Comparison of ENCODE assay signal across 26 cellular contexts in the genomic region with DNA sequence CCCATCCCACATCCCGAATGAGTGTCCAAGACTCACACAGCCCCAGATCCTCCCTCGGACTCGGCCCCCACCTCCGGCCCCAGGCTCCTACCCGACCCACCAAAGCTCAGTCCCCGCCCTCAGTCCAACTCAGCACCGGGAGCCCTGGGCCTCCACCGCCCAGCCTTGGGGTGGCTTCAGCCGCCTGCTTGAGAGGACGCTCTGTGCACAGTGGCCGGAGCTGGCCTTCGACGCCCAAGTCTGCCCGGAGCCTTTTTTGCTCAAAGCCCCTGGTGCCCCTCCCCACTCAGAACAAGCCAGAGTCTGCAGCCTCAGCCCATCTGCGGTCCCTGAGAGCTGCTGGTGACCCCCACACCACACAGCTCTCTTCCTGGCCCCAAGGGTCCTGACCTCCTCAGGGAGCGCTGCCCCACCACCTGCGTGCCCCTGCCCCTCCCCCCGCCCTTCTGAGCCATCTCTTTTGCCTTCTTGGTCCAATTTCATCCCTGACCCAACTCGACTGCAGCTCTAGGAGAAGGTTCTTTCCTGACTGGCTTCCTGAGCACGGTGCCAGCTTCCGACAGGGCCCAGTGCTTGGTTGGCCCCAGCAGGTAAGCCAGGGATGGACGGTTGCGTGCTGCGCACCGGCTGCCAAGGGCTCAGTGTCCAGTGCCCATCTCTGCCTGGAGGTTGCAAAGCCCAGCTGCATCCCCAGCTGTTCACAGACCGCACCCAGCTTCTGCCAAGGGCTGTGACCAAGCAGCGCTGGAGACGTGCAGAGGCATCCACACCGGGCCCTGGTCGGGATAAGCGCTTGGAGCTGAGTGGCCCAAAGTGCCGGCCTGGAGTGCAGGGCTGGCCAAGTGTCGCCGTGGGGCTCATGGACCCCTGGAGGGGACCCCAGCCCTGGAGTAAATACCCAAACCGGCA. TPM values are rescaled to one million over a fixed set of nuclear protein-coding genes. Genes with fewer than 3 reads are reported as not detected.
A peak's percentile ranks its signal among the peaks of the same experiment; 100 is the strongest.
DNase-seq lines count a peak whose midpoint lies in the region; ATAC-seq and TF ChIP-seq lines count a peak whose summit lies in the region.
"Had no signal": no experiment of that assay in that cellular context is flagged by ENCODE, and none has a peak within 500 bp of the region (broad histone marks: within the 10 kb centered on the region; RNA-seq: fewer than 3 reads in every experiment).

No MANE protein-coding gene starts in this region.

- H3K4me1 ChIP-seq in SK-N-SH (ENCODE audit: control insufficient read depth in 1 of 2, insufficient read depth in 2 of 2, low read depth in 1 of 2, low read length in 1 of 2) (peaks cover 0 to 23% of the 10 kb centered on the region in 2 experiments; a peak in 1 of 4 replicates), right lobe of liver (peaks cover 0 to 9% (median 4%) of the 10 kb centered on the region in 4 donors), sigmoid colon (peaks cover 0 to 10% (median 8%) of the 10 kb centered on the region in 4 donors)
- H3K4me1 ChIP-seq: colonic mucosa, uterus had no signal

- no peak overlapping the region for H2AFZ ChIP-seq in SK-N-SH (ENCODE audit: low read depth)
- H2AFZ ChIP-seq: PC-9 had no signal

- TF ChIP-seq EP300 in SK-N-SH (IDR thresholded peaks at IDR 0.05; ENCODE audit: borderline replicate concordance in 1 of 2, low read depth in 1 of 2, low read length in 1 of 2) = no peak
- no peak for TF ChIP-seq EP300 in sigmoid colon (IDR thresholded peaks at IDR 0.05)

- H3K9ac ChIP-seq in SK-N-SH = no peak overlapping the region

- H3K4me2 ChIP-seq in SK-N-SH = no peak overlapping the region
- H3K4me2 ChIP-seq: PC-9 had no signal

- TF ChIP-seq CTCF in SK-N-SH (IDR thresholded peaks at IDR 0.05) (no peak), LNCaP clone FGC (IDR thresholded peaks at IDR 0.05; ENCODE audit: control insufficient read depth, extremely low read depth, insufficient read depth) (no peak), right lobe of liver (IDR thresholded peaks at IDR 0.05) (no peak), sigmoid colon (IDR thresholded peaks at IDR 0.05) (no peak)

- intact Hi-C loops in right lobe of liver (cut with DNase I) = no loop called here
- intact Hi-C loops in sigmoid colon (cut with DNase I) = no loop called here

- WGBS in SK-N-SH (ENCODE audit: low lambda C conversion rate) = 78% methylated on average over 19 of the region's 35 CpGs
- 90% methylated on average over 2 of the region's 35 CpGs for WGBS in right lobe of liver (ENCODE audit: insufficient coverage, low coverage, low lambda C conversion rate, missing lambda C conversion rate)
- 70 to 87% methylated on average over 35 of the region's 35 CpGs for WGBS in sigmoid colon, 2 donors

- H3K27ac ChIP-seq in SK-N-SH (ENCODE audit: low read depth in 2 of 2, low read length in 1 of 2) (no peak overlapping the region), right lobe of liver (no peak overlapping the region), sigmoid colon (no peak overlapping the region)
- H3K27ac ChIP-seq: colonic mucosa, PC-9, thoracic aorta, uterus had no signal

- CTCF ChIA-PET in SK-N-SH (lab: Yijun Ruan, JAX) = interaction anchor here (0.7 to 1.2 kb wide), 4 partner anchors 33 to 250 kb away, joined by 3 to 4 read pairs (median 3); partner anchors contain the start of genes EXD3, NOXA1 and NRARP

- no peaks in the 10 kb centered on the region for H3K36me3 ChIP-seq in SK-N-SH (replicated peaks in 1 of 2; ENCODE audit: control insufficient read depth in 1 of 2, insufficient read depth in 2 of 2, low read length in 1 of 2)
- peaks cover 0 to 7% (median 0%) of the 10 kb centered on the region in 4 donors for H3K36me3 ChIP-seq in right lobe of liver
- peaks cover 0 to 5% (median 0%) of the 10 kb centered on the region in 4 donors for H3K36me3 ChIP-seq in sigmoid colon
- H3K36me3 ChIP-seq: colonic mucosa, thoracic aorta, uterus had no signal

- H3F3A ChIP-seq in SK-N-SH (replicated peaks; ENCODE audit: insufficient read depth) = no peaks in the 10 kb centered on the region

- TF ChIP-seq RAD21 in SK-N-SH (IDR thresholded peaks at IDR 0.05; ENCODE audit: low read length) = no peak

- no peaks in the 10 kb centered on the region for H3K79me2 ChIP-seq in SK-N-SH (ENCODE audit: insufficient read depth)

- POLR2A ChIA-PET in SK-N-SH (lab: Yijun Ruan, JAX) = no interaction called here

- TF ChIP-seq POLR2A in right lobe of liver (IDR thresholded peaks at IDR 0.05) (no peak), sigmoid colon (IDR thresholded peaks at IDR 0.05) (no peak)

- no peaks in the 10 kb centered on the region for H3K9me2 ChIP-seq in SK-N-SH

- H3K9me3 ChIP-seq in SK-N-SH (no peaks in the 10 kb centered on the region), right lobe of liver (no peaks in the 10 kb centered on the region), sigmoid colon (no peaks in the 10 kb centered on the region)
- H3K9me3 ChIP-seq: colonic mucosa, thoracic aorta, uterus had no signal

- H4K20me1 ChIP-seq in SK-N-SH (ENCODE audit: insufficient read depth) = no peaks in the 10 kb centered on the region

- H3K27me3 ChIP-seq in SK-N-SH (ENCODE audit: insufficient read depth) = no peaks in the 10 kb centered on the region
- no peaks in the 10 kb centered on the region for H3K27me3 ChIP-seq in right lobe of liver
- no peaks in the 10 kb centered on the region for H3K27me3 ChIP-seq in sigmoid colon
- H3K27me3 ChIP-seq: colonic mucosa, uterus had no signal

- peak; percentile 30 for DNase-seq in SK-N-SH
- no peak for DNase-seq in LNCaP clone FGC (ENCODE audit: low read depth)
- peak in 2 of 3 donors; percentile 42 to 55 for DNase-seq in right lobe of liver
- DNase-seq in sigmoid colon = peak; percentile 56
- DNase-seq in NCI-H1417 treated with DMSO at 0.1 percent for 48 hours (lab: John Stamatoyannopoulos, UW) = no peak
- DNase-seq in DMS 273 (lab: John Stamatoyannopoulos, UW; ENCODE audit: unreplicated experiment) = no peak
- DNase-seq: activated CD4-positive, alpha-beta T cell treated with anti-CD3 and anti-CD28 coated beads for 4 hours; activated CD8-positive, alpha-beta memory T cell treated with anti-CD3 and anti-CD28 coated beads for 24 hours; activated T-cell treated with anti-CD3 and anti-CD28 coated beads for 4 hours; CD4-positive, alpha-beta T cell; colonic mucosa; effector CD4-positive, alpha-beta T cell; hippocampal formation; PC-9; stimulated activated CD4-positive, alpha-beta T cell treated with anti-CD3 and anti-CD28 coated beads, Interleukin-12 subunit alpha, Interleukin-12 subunit beta, amount 100 ng/mL, for 4 hours; stimulated activated CD4-positive, alpha-beta T cell treated with anti-CD3 and anti-CD28 coated beads, Interleukin-2, amount 100 ng/mL, for 48 hours; stimulated activated naive CD8-positive, alpha-beta T cell treated with anti-CD3 and anti-CD28 coated beads, Interleukin-15, amount 100 ng/mL, for 72 hours; SW 1271; uterus had no signal

- ATAC-seq in SK-N-SH treated with all-trans-retinoic acid at 6 μM for 48 hours (no peak), right lobe of liver (no peak), esophagus mucosa (no peak)
- ATAC-seq: right cardiac atrium; stimulated activated naive CD8-positive, alpha-beta T cell treated with anti-CD3 and anti-CD28 coated beads, Interleukin-15, amount 100 ng/mL, for 72 hours had no signal

- H3K4me3 ChIP-seq in SK-N-SH (ENCODE audit: low read depth in 2 of 2, low read length in 1 of 2) = no peak overlapping the region
- peak overlapping the region; percentile 35 for H3K4me3 ChIP-seq in LNCaP clone FGC (ENCODE audit: low read depth, low read length)
- H3K4me3 ChIP-seq in right lobe of liver = no peak overlapping the region
- no peak overlapping the region for H3K4me3 ChIP-seq in sigmoid colon
- H3K4me3 ChIP-seq: colonic mucosa, PC-9, thoracic aorta, uterus had no signal

TF ChIP-seq in SK-N-SH, 30 proteins besides CTCF, POLR2A, EP300 and RAD21 (continues in another document):
- TF ChIP-seq TCF12 (IDR thresholded peaks at IDR 0.05) (no peak), RXRA (IDR thresholded peaks at IDR 0.05; ENCODE audit: borderline replicate concordance, low read depth) (no peak), FOXJ3 (CRISPR knock-in tag; IDR thresholded peaks at IDR 0.05) (no peak), SMC3 (IDR thresholded peaks at IDR 0.05; ENCODE audit: low read depth, low read length) (no peak), MXI1 (IDR thresholded peaks at IDR 0.05; ENCODE audit: low read depth, low read length) (no peak)

TF ChIP-seq in SK-N-SH treated with all-trans-retinoic acid at 6 μM for 48 hours, 23 proteins besides CTCF, POLR2A, EP300 and RAD21:
- no peak for TF ChIP-seq ZNF70 (CRISPR knock-in tag; IDR thresholded peaks at IDR 0.05)
- no peak for TF ChIP-seq ISL1 (CRISPR knock-in tag; IDR thresholded peaks at IDR 0.05)
- no peak for TF ChIP-seq ZFP3 (CRISPR knock-in tag; IDR thresholded peaks at IDR 0.05)

RNA-seq across cellular contexts. Expression of gene NSMF, which starts 27.7 kb away (rescaled TPM):
- 58.6 and 58.8 TPM in 2 replicates for polyA plus RNA-seq in SK-N-SH (2012; rRNA removed)
- 23.7 and 36.2 TPM in 2 replicates for polyA plus RNA-seq in SK-N-SH (2012; cell fraction: cytosol; rRNA removed)
- polyA plus RNA-seq in SK-N-SH (2012; cell fraction: nucleus; rRNA removed) = 185 and 220 TPM in 2 replicates
- 10 to 100 TPM; 15.6 to 55.4 (median 20.1) TPM for total RNA-seq in right lobe of liver
- total RNA-seq in sigmoid colon = 10 to 100 TPM; 21.8 to 33.8 (median 27.4) TPM
- polyA plus RNA-seq in sigmoid colon = 10 to 100 TPM; 24.0 to 50.4 (median 42.4) TPM
- 13.9 TPM for total RNA-seq in esophagus mucosa

RNA-seq across cellular contexts. Expression of gene ENTPD8, which starts 45.6 kb away (rescaled TPM):
- polyA plus RNA-seq in SK-N-SH (2012; rRNA removed) (0.18 and 0.30 TPM in 2 replicates), sigmoid colon (10 to 100 TPM; 32.4 to 65.3 (median 44.4) TPM)
- polyA plus RNA-seq in SK-N-SH (2012; cell fraction: cytosol; rRNA removed) = 0.03 and 0.12 TPM in 2 replicates
- 2.2 and 2.6 TPM in 2 replicates for polyA plus RNA-seq in SK-N-SH (2012; cell fraction: nucleus; rRNA removed)
- total RNA-seq in right lobe of liver (10 to 100 TPM in 2 of 6 experiments, 1 to 10 TPM in 4; 3.3 to 11.5 (median 7.5) TPM), sigmoid colon (under 1 TPM in 1 of 4 donors, not detected in 3; 0.71 TPM), esophagus mucosa (not detected)
- total RNA-seq: aorta; CD4-positive, alpha-beta T cell; LHCN-M2; right cardiac atrium; thoracic aorta had no signal
- polyA plus RNA-seq: neural cell, right cardiac atrium had no signal

Comparison
In these comparisons a context has a peak if more than half of its experiments do, and no peak if none do; other contexts are left out.
1. DNase-seq: peak in SK-N-SH (single experiment), right lobe of liver (2 of 3) and sigmoid colon (single experiment); none in LNCaP clone FGC (single experiment), NCI-H1417 treated with DMSO at 0.1 percent for 48 hours (single experiment) and DMS 273 (single experiment).